In genomic region chr6:132286298-132287019, GRCh38 we compare ENCODE assay signal across 2 cellular contexts.
TF ChIP-seq lines count a peak whose summit lies in the region.

No MANE protein-coding gene starts in this region.

TF ChIP-seq in HepG2, 621 proteins besides CTCF, POLR2A, EP300 and RAD21:
- TF ChIP-seq ZNF234 (CRISPR knock-in tag; conservative IDR thresholded peaks at IDR 0.05) (no peak), SCMH1 (CRISPR knock-in tag; IDR thresholded peaks at IDR 0.05; ENCODE audit: borderline replicate concordance) (no peak), HMG20B (CRISPR knock-in tag; conservative IDR thresholded peaks at IDR 0.05) (no peak)
TF ChIP-seq in HepG2: peak in this region for 0.

TF ChIP-seq in GM12878, 131 proteins besides CTCF, POLR2A, EP300 and RAD21:
- TF ChIP-seq SMAD5 (IDR thresholded peaks at IDR 0.05; ENCODE audit: low read depth) (no peak), MYB (IDR thresholded peaks at IDR 0.05; ENCODE audit: borderline replicate concordance, low read depth, low read length) (no peak), FOXM1 (IDR thresholded peaks at IDR 0.05; ENCODE audit: low read depth, low read length) (no peak), CHD1 (IDR thresholded peaks at IDR 0.05; ENCODE audit: low read depth, low read length) (no peak), ZZZ3 (IDR thresholded peaks at IDR 0.05; ENCODE audit: control insufficient read depth, insufficient read length, low read depth) (no peak), CBFB (IDR thresholded peaks at IDR 0.05; ENCODE audit: low read depth) (no peak), RUNX3 (IDR thresholded peaks at IDR 0.05; ENCODE audit: low read length) (no peak), USF1 (IDR thresholded peaks at IDR 0.05; ENCODE audit: borderline replicate concordance, extremely low read length, insufficient read depth, low read depth, low read length) (no peak), GATAD2B (conservative IDR thresholded peaks at IDR 0.05; ENCODE audit: low read depth) (no peak), PRDM15 (CRISPR knock-in tag; IDR thresholded peaks at IDR 0.05) (no peak)
TF ChIP-seq in GM12878: peak in this region for 0.
